In the genomic region with DNA sequence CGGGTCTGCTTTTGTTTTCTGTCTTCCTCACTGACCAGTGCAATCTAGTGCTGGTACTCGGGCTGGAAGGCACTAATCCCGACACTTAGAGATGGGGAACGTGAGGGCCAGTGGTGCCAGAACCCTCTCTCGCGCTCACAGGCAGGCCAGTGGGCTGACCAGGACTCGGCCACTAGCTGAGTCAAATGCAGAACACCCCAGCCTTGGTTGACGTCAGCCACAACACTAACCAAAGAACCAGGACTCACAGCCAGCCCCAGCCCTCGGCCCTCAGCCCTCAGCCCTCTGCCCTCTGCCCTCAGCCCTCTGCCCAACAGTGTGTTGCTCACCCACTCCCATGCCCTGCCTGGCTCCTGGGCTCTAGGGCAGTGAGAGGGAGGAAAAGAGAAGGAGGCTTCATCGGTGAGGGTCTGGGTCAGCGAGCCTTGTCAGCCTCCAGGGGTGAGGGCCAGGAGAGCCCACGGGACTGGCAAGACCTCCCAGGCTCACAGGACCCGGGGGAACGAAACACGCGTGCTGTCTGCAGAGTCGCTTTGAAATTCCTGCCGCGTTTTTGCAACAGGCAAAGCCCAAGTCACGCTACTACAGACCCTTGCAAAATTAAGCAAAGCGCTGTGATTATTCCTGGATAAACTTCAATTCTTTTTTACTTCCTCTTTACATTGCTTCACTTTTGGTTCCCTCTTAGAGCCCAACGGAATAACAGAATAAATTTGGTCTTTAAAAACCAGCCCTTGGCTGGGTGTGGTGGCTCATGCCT, we compare ENCODE assay signal across 9 cellular contexts. TPM values are rescaled to one million over a fixed set of nuclear protein-coding genes. Genes with fewer than 3 reads are reported as not detected.
DNase-seq lines count a peak whose midpoint lies in the region; ATAC-seq and TF ChIP-seq lines count a peak whose summit lies in the region.
"Had no signal": no experiment of that assay in that cellular context is flagged by ENCODE, and none has a peak within 500 bp of the region (broad histone marks: within the 10 kb centered on the region; RNA-seq: fewer than 3 reads in every experiment).

No MANE protein-coding gene starts in this region.

- H3K36me3 Mint-ChIP-seq in natural killer cell treated with Interleukin-12 subunit alpha and Interleukin-12 subunit beta and Interleukin-15 and Interleukin-18, amount 100 ng/mL, for 72 hours, result no peaks in the 10 kb centered on the region

- H3K9me3 Mint-ChIP-seq in natural killer cell treated with Interleukin-12 subunit alpha and Interleukin-12 subunit beta and Interleukin-15 and Interleukin-18, amount 100 ng/mL, for 72 hours, result no peaks in the 10 kb centered on the region
- H3K9me3 Mint-ChIP-seq: activated CD8-positive, alpha-beta T cell treated with anti-CD3 and anti-CD28 coated beads for 36 hours had no signal

- H3K27me3 ChIP-seq in Peyer's patch (no peaks in the 10 kb centered on the region), esophagus muscularis mucosa (no peaks in the 10 kb centered on the region), neutrophil (no peaks in the 10 kb centered on the region)

- no peaks in the 10 kb centered on the region for H3K27me3 Mint-ChIP-seq in natural killer cell treated with Interleukin-12 subunit alpha and Interleukin-12 subunit beta and Interleukin-15 and Interleukin-18, amount 100 ng/mL, for 72 hours
- H3K27me3 Mint-ChIP-seq: activated CD8-positive, alpha-beta T cell treated with anti-CD3 and anti-CD28 coated beads for 36 hours had no signal

- no peak for ATAC-seq in natural killer cell treated with Interleukin-12 subunit alpha and Interleukin-12 subunit beta and Interleukin-15 and Interleukin-18, amount 100 ng/mL, for 72 hours
- ATAC-seq: activated CD8-positive, alpha-beta T cell treated with anti-CD3 and anti-CD28 coated beads for 36 hours had no signal

- intact Hi-C loops in esophagus muscularis mucosa (cut with DNase I), result loop anchor here (10.0 kb wide), 1 partner anchor 48 kb away; the partner anchor contains the start of gene NUP50

- H3K4me3 Mint-ChIP-seq in natural killer cell treated with Interleukin-12 subunit alpha and Interleukin-12 subunit beta and Interleukin-15 and Interleukin-18, amount 100 ng/mL, for 72 hours, result no peak overlapping the region
- H3K4me3 Mint-ChIP-seq: activated CD8-positive, alpha-beta T cell treated with anti-CD3 and anti-CD28 coated beads for 36 hours had no signal

- 47% methylated on average over 21 of the region's 22 CpGs for WGBS in esophagus muscularis mucosa

- peak overlapping the region in 2 of 4 donors; percentile 4 to 12 for H3K4me3 ChIP-seq in Peyer's patch
- peak overlapping the region; percentile 41 to 58 (median 52) for H3K4me3 ChIP-seq in esophagus muscularis mucosa
- peak overlapping the region; percentile 35 to 45 for H3K4me3 ChIP-seq in neutrophil (ENCODE audit: low read depth in 1 of 2, low read length in 1 of 2)

- H3K4me1 ChIP-seq in Peyer's patch (peaks cover 0 to 20% (median 2%) of the 10 kb centered on the region in 4 donors), esophagus muscularis mucosa (peaks cover 26 to 63% (median 61%) of the 10 kb centered on the region in 4 donors), neutrophil (ENCODE audit: control insufficient read depth in 1 of 2, insufficient read depth in 1 of 2, low read depth in 1 of 2, low read length in 1 of 2) (peaks cover 15 to 19% of the 10 kb centered on the region in 2 experiments)

- TF ChIP-seq EP300 in esophagus muscularis mucosa (IDR thresholded peaks at IDR 0.05), result no peak

- H3K4me1 Mint-ChIP-seq in natural killer cell treated with Interleukin-12 subunit alpha and Interleukin-12 subunit beta and Interleukin-15 and Interleukin-18, amount 100 ng/mL, for 72 hours (ENCODE audit: low read depth in 2 of 2), result peaks cover 0 to 16% of the 10 kb centered on the region in 2 donors

- H3K36me3 ChIP-seq in Peyer's patch, result peaks cover 0 to 7% (median 0%) of the 10 kb centered on the region in 3 donors
- H3K36me3 ChIP-seq in esophagus muscularis mucosa, result peaks cover 0 to 19% (median 8%) of the 10 kb centered on the region in 4 donors
- H3K36me3 ChIP-seq in neutrophil, result peaks cover 40% of the 10 kb centered on the region

- TF ChIP-seq CTCF in Peyer's patch (IDR thresholded peaks at IDR 0.05), result no peak
- no peak for TF ChIP-seq CTCF in esophagus muscularis mucosa (IDR thresholded peaks at IDR 0.05)
- TF ChIP-seq CTCF in neutrophil (IDR thresholded peaks at IDR 0.05), result no peak

- H3K9me3 ChIP-seq in Peyer's patch (no peaks in the 10 kb centered on the region), esophagus muscularis mucosa (no peaks in the 10 kb centered on the region), neutrophil (no peaks in the 10 kb centered on the region)

- TF ChIP-seq POLR2A in Peyer's patch (IDR thresholded peaks at IDR 0.05) (no peak), esophagus muscularis mucosa (IDR thresholded peaks at IDR 0.05; ENCODE audit: low read depth) (no peak)

- H3K27ac ChIP-seq in Peyer's patch (peak overlapping the region; percentile 15 to 65 (median 56)), esophagus muscularis mucosa (replicated peaks in 1 of 4) (peak overlapping the region; percentile 63 to 81 (median 70)), neutrophil (peak overlapping the region; percentile 71)

- peak; percentile 79 for DNase-seq in Ammon's horn (ENCODE audit: low spot score)
- DNase-seq in Peyer's patch, result peak in 1 of 3 donors; percentile 51
- no peak for DNase-seq in esophagus muscularis mucosa (ENCODE audit: extremely low spot score)
- no peak for DNase-seq in NCI-H187 treated with DMSO at 0.1 percent for 48 hours (lab: John Stamatoyannopoulos, UW)
- DNase-seq in activated CD8-positive, alpha-beta memory T cell treated with anti-CD3 and anti-CD28 coated beads, Interleukin-2, amount 50 U/mL, for 48 hours, result no peak
- no peak for DNase-seq in natural killer cell treated with Interleukin-12 subunit alpha and Interleukin-12 subunit beta and Interleukin-15 and Interleukin-18, amount 100 ng/mL, for 72 hours (ENCODE audit: low spot score)
- no peak for DNase-seq in NCI-H446 (lab: John Stamatoyannopoulos, UW)
- DNase-seq: activated CD8-positive, alpha-beta T cell treated with anti-CD3 and anti-CD28 coated beads for 36 hours had no signal

- H3K27ac Mint-ChIP-seq in natural killer cell treated with Interleukin-12 subunit alpha and Interleukin-12 subunit beta and Interleukin-15 and Interleukin-18, amount 100 ng/mL, for 72 hours, result no peak overlapping the region
- H3K27ac Mint-ChIP-seq: activated CD8-positive, alpha-beta T cell treated with anti-CD3 and anti-CD28 coated beads for 36 hours had no signal

RNA-seq across cellular contexts. Expression of gene KIAA0930, which starts 27.5 kb away (rescaled TPM):
- total RNA-seq in Peyer's patch (10 to 100 TPM; 21.2 to 41.3 (median 27.8) TPM), esophagus muscularis mucosa (10 to 100 TPM; 31.6 to 67.1 (median 46.8) TPM)
- total RNA-seq in natural killer cell treated with Interleukin-12 subunit alpha and Interleukin-12 subunit beta and Interleukin-15 and Interleukin-18, amount 100 ng/mL, for 72 hours, result 10 to 100 TPM; 54.1 to 55.2 TPM

RNA-seq across cellular contexts. Expression of gene NUP50, which starts 49.4 kb away (rescaled TPM):
- total RNA-seq in Peyer's patch (10 to 100 TPM; 67.8 to 96.8 (median 75.8) TPM), esophagus muscularis mucosa (10 to 100 TPM; 22.7 to 40.3 (median 30.0) TPM)
- 100 to 1,000 TPM; 124 to 185 TPM for total RNA-seq in natural killer cell treated with Interleukin-12 subunit alpha and Interleukin-12 subunit beta and Interleukin-15 and Interleukin-18, amount 100 ng/mL, for 72 hours
